ENCODE assay signal across 20 cellular contexts in genomic region chr7:127927339-127927679, GRCh38.
DNase-seq lines count a peak whose midpoint lies in the region; ATAC-seq and TF ChIP-seq lines count a peak whose summit lies in the region.
"Had no signal": no experiment of that assay in that cellular context is flagged by ENCODE, and none has a peak within 500 bp of the region (broad histone marks: within the 10 kb centered on the region; RNA-seq: fewer than 3 reads in every experiment).

No MANE protein-coding gene starts in this region.

- intact Hi-C loops in A673 (cut with micrococcal nuclease; ENCODE audit: unreplicated experiment) = no loop called here

- no peaks in the 10 kb centered on the region for H3K27me3 Mint-ChIP-seq in activated T-helper 17 cell treated with anti-CD3 and anti-CD28 coated beads, Interleukin-2, amount 50 U/mL, for 72 hours
- H3K27me3 Mint-ChIP-seq: stimulated activated naive CD8-positive, alpha-beta T cell treated with anti-CD3 and anti-CD28 coated beads, Interleukin-15, Interleukin-2, amounts not matched to agents 100 ng/mL and 50 ng/mL, for 24 hours had no signal

- peaks cover 63% of the 10 kb centered on the region for H3K36me3 Mint-ChIP-seq in activated T-helper 17 cell treated with anti-CD3 and anti-CD28 coated beads, Interleukin-2, amount 50 U/mL, for 72 hours (ENCODE audit: low read depth)

- WGBS in smooth muscle cell (ENCODE audit: low lambda C conversion rate) = 94% methylated on average over 3 of the region's 3 CpGs

- no peak overlapping the region for H3K4me3 ChIP-seq in A673 (ENCODE audit: low read depth, low read length, poor library complexity, severe bottlenecking)
- no peak overlapping the region for H3K4me3 ChIP-seq in fibroblast of villous mesenchyme (ENCODE audit: low read depth, low read length)
- no peak overlapping the region for H3K4me3 ChIP-seq in smooth muscle cell
- H3K4me3 ChIP-seq: skin epidermis had no signal

- no peak for TF ChIP-seq CTCF in A673 (conservative IDR thresholded peaks at IDR 0.05; ENCODE audit: low read depth, low read length)
- no peak for TF ChIP-seq CTCF in fibroblast of villous mesenchyme (IDR thresholded peaks at IDR 0.05; ENCODE audit: insufficient read depth, low read depth, low read length)
- no peak for TF ChIP-seq CTCF in smooth muscle cell (IDR thresholded peaks at IDR 0.05; ENCODE audit: borderline replicate concordance, insufficient read depth, poor library complexity, severe bottlenecking)

- POLR2A ChIA-PET in A673 (lab: Charles Lee; ENCODE audit: low non-redundant PET) = no interaction called here

- no peak overlapping the region for H3K9ac ChIP-seq in smooth muscle cell (ENCODE audit: low read depth)

- peak; percentile 5 for ATAC-seq in GM21360 (IDR thresholded peaks at IDR 0.05; ENCODE audit: unreplicated experiment)
- ATAC-seq in activated T-helper 17 cell treated with anti-CD3 and anti-CD28 coated beads, Interleukin-2, amount 50 U/mL, for 72 hours (replicated peaks) = no peak
- ATAC-seq in HG03159 (IDR thresholded peaks at IDR 0.05; ENCODE audit: unreplicated experiment) = no peak
- ATAC-seq: foreskin keratinocyte had no signal

- CTCF ChIA-PET in A673 (lab: Charles Lee) = no interaction called here

- no TSS peak for BruUV-seq in A673 (replicated peaks; lab: Mats Ljungman, UMichigan)

- H3K4me2 ChIP-seq in smooth muscle cell = no peak overlapping the region

- H3K27ac Mint-ChIP-seq in activated T-helper 17 cell treated with anti-CD3 and anti-CD28 coated beads, Interleukin-2, amount 50 U/mL, for 72 hours = peak overlapping the region; percentile 21
- H3K27ac Mint-ChIP-seq: activated T-helper 1 cell treated with anti-CD3 and anti-CD28 coated beads, Interleukin-12 subunit alpha, Interleukin-12 subunit beta, Interleukin-2, Interleukin-4 antibody, amounts not matched to agents 30 ng/mL and 10 ng/mL and 1 ng/mL, durations not matched to agents 14 hours and 24 hours and 36 hours had no signal

- H3K27ac ChIP-seq in A673 (ENCODE audit: low read depth, low read length, poor library complexity, severe bottlenecking) (no peak overlapping the region), smooth muscle cell (ENCODE audit: low read depth) (no peak overlapping the region)
- H3K27ac ChIP-seq: foreskin keratinocyte, HL-60, skin epidermis had no signal

- H4K20me1 ChIP-seq in smooth muscle cell (ENCODE audit: low read depth) = peaks cover 75% of the 10 kb centered on the region

- no peak overlapping the region for H2AFZ ChIP-seq in smooth muscle cell (ENCODE audit: low read depth)

- no peaks in the 10 kb centered on the region for H3F3A ChIP-seq in smooth muscle cell (ENCODE audit: low read depth)

- peaks cover 28% of the 10 kb centered on the region for H3K79me2 ChIP-seq in smooth muscle cell (ENCODE audit: low read depth)

- H3K4me3 Mint-ChIP-seq in activated T-helper 17 cell treated with anti-CD3 and anti-CD28 coated beads, Interleukin-2, amount 50 U/mL, for 72 hours = no peak overlapping the region
- H3K4me3 Mint-ChIP-seq: activated T-helper 1 cell treated with anti-CD3 and anti-CD28 coated beads, Interleukin-12 subunit alpha, Interleukin-12 subunit beta, Interleukin-2, Interleukin-4 antibody, amounts not matched to agents 30 ng/mL and 10 ng/mL and 1 ng/mL, durations not matched to agents 14 hours and 24 hours and 36 hours; stimulated activated naive CD8-positive, alpha-beta T cell treated with anti-CD3 and anti-CD28 coated beads, Interleukin-15, Interleukin-2, amounts not matched to agents 100 ng/mL and 50 ng/mL, for 24 hours had no signal

- H3K4me1 ChIP-seq in A673 (ENCODE audit: insufficient read depth, low read length, poor library complexity, severe bottlenecking) = no peaks in the 10 kb centered on the region
- no peaks in the 10 kb centered on the region for H3K4me1 ChIP-seq in smooth muscle cell (ENCODE audit: low read depth)
- H3K4me1 ChIP-seq: foreskin keratinocyte had no signal

- peaks cover 23% of the 10 kb centered on the region for H3K4me1 Mint-ChIP-seq in activated T-helper 17 cell treated with anti-CD3 and anti-CD28 coated beads, Interleukin-2, amount 50 U/mL, for 72 hours

- no peaks in the 10 kb centered on the region for H3K9me3 Mint-ChIP-seq in activated T-helper 17 cell treated with anti-CD3 and anti-CD28 coated beads, Interleukin-2, amount 50 U/mL, for 72 hours
- H3K9me3 Mint-ChIP-seq: activated T-helper 1 cell treated with anti-CD3 and anti-CD28 coated beads, Interleukin-12 subunit alpha, Interleukin-12 subunit beta, Interleukin-2, Interleukin-4 antibody, amounts not matched to agents 30 ng/mL and 10 ng/mL and 1 ng/mL, durations not matched to agents 14 hours and 24 hours and 36 hours; stimulated activated naive CD8-positive, alpha-beta T cell treated with anti-CD3 and anti-CD28 coated beads, Interleukin-15, Interleukin-2, amounts not matched to agents 100 ng/mL and 50 ng/mL, for 24 hours had no signal

- peak; percentile 30 for DNase-seq in A673 (ENCODE audit: low spot score)
- peak; percentile 64 for DNase-seq in fibroblast of villous mesenchyme (ENCODE audit: low read depth)
- DNase-seq in smooth muscle cell (lab: John Stamatoyannopoulos, UW; ENCODE audit: unreplicated experiment) = no peak
- no peak for DNase-seq in NCI-H2029 (lab: John Stamatoyannopoulos, UW)
- DNase-seq in hippocampal formation (lab: John Stamatoyannopoulos, UW) = no peak
- DNase-seq: DMS 273 treated with DMSO at 0.1 percent for 48 hours; HCEC 1CT; NCI-H2081; NK-92 treated with Interleukin-12 subunit alpha and Interleukin-12 subunit beta, amount 100 ng/mL, for 24 hours; nucleus accumbens; SHP77; T-helper 9 cell had no signal

- H3K27me3 ChIP-seq in A673 (replicated peaks; ENCODE audit: insufficient read depth, low read depth, low read length, poor library complexity) (no peaks in the 10 kb centered on the region), smooth muscle cell (ENCODE audit: low read depth) (no peaks in the 10 kb centered on the region)
- H3K27me3 ChIP-seq: foreskin keratinocyte had no signal

- no peaks in the 10 kb centered on the region for H3K9me3 ChIP-seq in A673 (ENCODE audit: low read depth, low read length, poor library complexity, severe bottlenecking)
- no peaks in the 10 kb centered on the region for H3K9me3 ChIP-seq in smooth muscle cell (replicated peaks; ENCODE audit: low read depth)

- H3K36me3 ChIP-seq in A673 (ENCODE audit: insufficient read depth, low read length, poor library complexity, severe bottlenecking) (no peaks in the 10 kb centered on the region), smooth muscle cell (ENCODE audit: low read depth) (peaks cover 15% of the 10 kb centered on the region)

Comparison
In these comparisons a context has a peak if more than half of its experiments do, and no peak if none do; other contexts are left out.
1. DNase-seq: peak in A673 (single experiment) and fibroblast of villous mesenchyme (single experiment); none in smooth muscle cell (single experiment), NCI-H2029 (single experiment) and hippocampal formation (0 of 2).